ENCODE assay signal across 1 cellular context in the genomic region with DNA sequence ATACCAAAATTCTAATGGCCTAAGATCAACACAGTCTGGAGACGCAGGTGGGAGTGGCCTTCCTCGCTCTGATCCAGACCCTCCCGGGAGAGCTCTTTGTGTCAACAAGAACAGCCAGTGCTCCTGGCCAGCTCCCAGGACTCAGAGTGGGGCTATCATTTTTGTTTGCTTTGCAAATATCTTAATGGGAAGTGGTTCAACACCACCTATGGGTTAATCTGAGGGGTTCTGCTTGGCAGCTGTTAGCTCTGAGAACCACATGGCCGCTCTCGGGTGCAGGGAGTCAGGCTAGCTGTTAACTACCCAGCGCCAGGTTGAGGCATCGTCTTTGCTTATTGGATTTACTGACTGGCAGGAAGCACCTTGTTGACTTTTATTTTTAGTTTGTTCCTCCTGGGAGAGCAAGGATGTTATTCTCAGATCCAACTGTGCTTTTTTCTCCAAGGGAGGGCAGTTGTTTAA.
TF ChIP-seq lines count a peak whose summit lies in the region.

No MANE protein-coding gene starts in this region.

TF ChIP-seq in HepG2, 621 proteins besides CTCF, POLR2A, EP300 and RAD21 (continued from another document and continues in another):
- TF ChIP-seq PREB (CRISPR knock-in tag; IDR thresholded peaks at IDR 0.05) (no peak), TEAD3 (CRISPR knock-in tag; optimal IDR thresholded peaks at IDR 0.05; ENCODE audit: borderline replicate concordance) (peak; percentile 79), NR2C2 (CRISPR knock-in tag; IDR thresholded peaks at IDR 0.05; ENCODE audit: borderline replicate concordance) (no peak), ZNF350 (CRISPR knock-in tag; IDR thresholded peaks at IDR 0.05; ENCODE audit: borderline replicate concordance, low read depth) (peak; percentile 73; the same call in 1 of the 2 replicates), ZFP36L1 (CRISPR knock-in tag; IDR thresholded peaks at IDR 0.05) (no peak), REPIN1 (CRISPR knock-in tag; IDR thresholded peaks at IDR 0.05; ENCODE audit: borderline replicate concordance, low read depth) (no peak), ZNF629 (CRISPR knock-in tag; conservative IDR thresholded peaks at IDR 0.05) (peak; percentile 7; the same call in 1 of the 2 replicates), BCL6 (CRISPR knock-in tag; IDR thresholded peaks at IDR 0.05) (peak; percentile 45), EED (CRISPR knock-in tag; IDR thresholded peaks at IDR 0.05) (no peak), TMF1 (CRISPR knock-in tag; IDR thresholded peaks at IDR 0.05; ENCODE audit: low read depth) (no peak), RORA (CRISPR knock-in tag; IDR thresholded peaks at IDR 0.05) (no peak), ATF7 (IDR thresholded peaks at IDR 0.05) (no peak), ATF7 (CRISPR knock-in tag; IDR thresholded peaks at IDR 0.05) (no peak), HOXA5 (CRISPR knock-in tag; IDR thresholded peaks at IDR 0.05) (no peak), SUZ12 (IDR thresholded peaks at IDR 0.05; ENCODE audit: low read depth, low read length) (no peak), HDAC2 (CRISPR knock-in tag; IDR thresholded peaks at IDR 0.05) (peak; percentile 90), PRDM10 (CRISPR knock-in tag; IDR thresholded peaks at IDR 0.05; ENCODE audit: low read depth) (0 out of 2 replicates have a peak, but pooled peaks have one; percentile 45), ZNF713 (CRISPR knock-in tag; IDR thresholded peaks at IDR 0.05) (no peak), ZNF747 (CRISPR knock-in tag; IDR thresholded peaks at IDR 0.05; ENCODE audit: borderline replicate concordance) (peak; percentile 52; the same call in 1 of the 2 replicates), ARID3A (IDR thresholded peaks at IDR 0.05; ENCODE audit: low read depth, low read length) (peak; percentile 68; the same call in 1 of the 2 replicates), ZNF136 (CRISPR knock-in tag; IDR thresholded peaks at IDR 0.05; ENCODE audit: low read depth) (no peak), REL (CRISPR knock-in tag; conservative IDR thresholded peaks at IDR 0.05) (no peak)
- TF ChIP-seq, protein P1, sequence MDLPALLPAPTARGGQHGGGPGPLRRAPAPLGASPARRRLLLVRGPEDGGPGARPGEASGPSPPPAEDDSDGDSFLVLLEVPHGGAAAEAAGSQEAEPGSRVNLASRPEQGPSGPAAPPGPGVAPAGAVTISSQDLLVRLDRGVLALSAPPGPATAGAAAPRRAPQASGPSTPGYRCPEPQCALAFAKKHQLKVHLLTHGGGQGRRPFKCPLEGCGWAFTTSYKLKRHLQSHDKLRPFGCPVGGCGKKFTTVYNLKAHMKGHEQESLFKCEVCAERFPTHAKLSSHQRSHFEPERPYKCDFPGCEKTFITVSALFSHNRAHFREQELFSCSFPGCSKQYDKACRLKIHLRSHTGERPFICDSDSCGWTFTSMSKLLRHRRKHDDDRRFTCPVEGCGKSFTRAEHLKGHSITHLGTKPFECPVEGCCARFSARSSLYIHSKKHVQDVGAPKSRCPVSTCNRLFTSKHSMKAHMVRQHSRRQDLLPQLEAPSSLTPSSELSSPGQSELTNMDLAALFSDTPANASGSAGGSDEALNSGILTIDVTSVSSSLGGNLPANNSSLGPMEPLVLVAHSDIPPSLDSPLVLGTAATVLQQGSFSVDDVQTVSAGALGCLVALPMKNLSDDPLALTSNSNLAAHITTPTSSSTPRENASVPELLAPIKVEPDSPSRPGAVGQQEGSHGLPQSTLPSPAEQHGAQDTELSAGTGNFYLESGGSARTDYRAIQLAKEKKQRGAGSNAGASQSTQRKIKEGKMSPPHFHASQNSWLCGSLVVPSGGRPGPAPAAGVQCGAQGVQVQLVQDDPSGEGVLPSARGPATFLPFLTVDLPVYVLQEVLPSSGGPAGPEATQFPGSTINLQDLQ (CRISPR knock-in tag; IDR thresholded peaks at IDR 0.05): no peak
- TF ChIP-seq, protein P2, sequence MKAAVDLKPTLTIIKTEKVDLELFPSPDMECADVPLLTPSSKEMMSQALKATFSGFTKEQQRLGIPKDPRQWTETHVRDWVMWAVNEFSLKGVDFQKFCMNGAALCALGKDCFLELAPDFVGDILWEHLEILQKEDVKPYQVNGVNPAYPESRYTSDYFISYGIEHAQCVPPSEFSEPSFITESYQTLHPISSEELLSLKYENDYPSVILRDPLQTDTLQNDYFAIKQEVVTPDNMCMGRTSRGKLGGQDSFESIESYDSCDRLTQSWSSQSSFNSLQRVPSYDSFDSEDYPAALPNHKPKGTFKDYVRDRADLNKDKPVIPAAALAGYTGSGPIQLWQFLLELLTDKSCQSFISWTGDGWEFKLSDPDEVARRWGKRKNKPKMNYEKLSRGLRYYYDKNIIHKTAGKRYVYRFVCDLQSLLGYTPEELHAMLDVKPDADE (CRISPR knock-in tag; IDR thresholded peaks at IDR 0.05): no peak
- TF ChIP-seq, protein P3, sequence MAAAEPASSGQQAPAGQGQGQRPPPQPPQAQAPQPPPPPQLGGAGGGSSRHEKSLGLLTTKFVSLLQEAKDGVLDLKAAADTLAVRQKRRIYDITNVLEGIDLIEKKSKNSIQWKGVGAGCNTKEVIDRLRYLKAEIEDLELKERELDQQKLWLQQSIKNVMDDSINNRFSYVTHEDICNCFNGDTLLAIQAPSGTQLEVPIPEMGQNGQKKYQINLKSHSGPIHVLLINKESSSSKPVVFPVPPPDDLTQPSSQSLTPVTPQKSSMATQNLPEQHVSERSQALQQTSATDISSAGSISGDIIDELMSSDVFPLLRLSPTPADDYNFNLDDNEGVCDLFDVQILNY (CRISPR knock-in tag; conservative IDR thresholded peaks at IDR 0.05): no peak
- TF ChIP-seq, protein P4, sequence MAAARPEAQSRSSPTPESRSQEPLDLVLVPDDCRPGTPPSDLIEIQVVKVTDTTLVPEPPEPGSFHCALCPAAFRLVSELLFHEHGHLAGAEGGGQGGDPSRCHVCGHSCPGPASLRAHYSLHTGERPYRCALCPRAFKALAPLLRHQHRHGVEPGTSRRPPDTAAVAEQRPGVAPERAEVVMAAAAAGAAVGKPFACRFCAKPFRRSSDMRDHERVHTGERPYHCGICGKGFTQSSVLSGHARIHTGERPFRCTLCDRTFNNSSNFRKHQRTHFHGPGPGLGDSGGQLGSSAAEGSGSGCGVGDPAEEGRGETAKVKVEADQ (CRISPR knock-in tag; IDR thresholded peaks at IDR 0.05; ENCODE audit: borderline replicate concordance): no peak
- TF ChIP-seq, protein P5, sequence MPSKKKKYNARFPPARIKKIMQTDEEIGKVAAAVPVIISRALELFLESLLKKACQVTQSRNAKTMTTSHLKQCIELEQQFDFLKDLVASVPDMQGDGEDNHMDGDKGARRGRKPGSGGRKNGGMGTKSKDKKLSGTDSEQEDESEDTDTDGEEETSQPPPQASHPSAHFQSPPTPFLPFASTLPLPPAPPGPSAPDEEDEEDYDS (CRISPR knock-in tag; IDR thresholded peaks at IDR 0.05): 0 out of 2 replicates have a peak, but pooled peaks have one; percentile 18
- TF ChIP-seq, protein P6, sequence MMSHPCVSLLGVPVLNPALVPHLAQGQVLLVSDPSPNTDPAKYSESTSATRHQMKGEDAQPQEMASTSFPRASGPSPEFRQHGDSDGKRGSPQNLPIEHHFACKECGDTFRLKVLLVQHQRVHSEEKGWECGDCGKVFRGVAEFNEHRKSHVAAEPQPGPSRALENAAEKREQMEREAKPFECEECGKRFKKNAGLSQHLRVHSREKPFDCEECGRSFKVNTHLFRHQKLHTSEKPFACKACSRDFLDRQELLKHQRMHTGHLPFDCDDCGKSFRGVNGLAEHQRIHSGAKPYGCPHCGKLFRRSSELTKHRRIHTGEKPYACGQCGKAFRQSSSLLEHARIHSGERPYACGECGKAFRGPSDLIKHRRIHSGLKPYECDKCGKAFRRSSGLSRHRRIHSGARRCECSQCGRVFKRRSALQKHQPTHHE (CRISPR knock-in tag; IDR thresholded peaks at IDR 0.05; ENCODE audit: borderline replicate concordance): peak; percentile 37; the same call in 1 of the 2 replicates
- TF ChIP-seq, protein P7, sequence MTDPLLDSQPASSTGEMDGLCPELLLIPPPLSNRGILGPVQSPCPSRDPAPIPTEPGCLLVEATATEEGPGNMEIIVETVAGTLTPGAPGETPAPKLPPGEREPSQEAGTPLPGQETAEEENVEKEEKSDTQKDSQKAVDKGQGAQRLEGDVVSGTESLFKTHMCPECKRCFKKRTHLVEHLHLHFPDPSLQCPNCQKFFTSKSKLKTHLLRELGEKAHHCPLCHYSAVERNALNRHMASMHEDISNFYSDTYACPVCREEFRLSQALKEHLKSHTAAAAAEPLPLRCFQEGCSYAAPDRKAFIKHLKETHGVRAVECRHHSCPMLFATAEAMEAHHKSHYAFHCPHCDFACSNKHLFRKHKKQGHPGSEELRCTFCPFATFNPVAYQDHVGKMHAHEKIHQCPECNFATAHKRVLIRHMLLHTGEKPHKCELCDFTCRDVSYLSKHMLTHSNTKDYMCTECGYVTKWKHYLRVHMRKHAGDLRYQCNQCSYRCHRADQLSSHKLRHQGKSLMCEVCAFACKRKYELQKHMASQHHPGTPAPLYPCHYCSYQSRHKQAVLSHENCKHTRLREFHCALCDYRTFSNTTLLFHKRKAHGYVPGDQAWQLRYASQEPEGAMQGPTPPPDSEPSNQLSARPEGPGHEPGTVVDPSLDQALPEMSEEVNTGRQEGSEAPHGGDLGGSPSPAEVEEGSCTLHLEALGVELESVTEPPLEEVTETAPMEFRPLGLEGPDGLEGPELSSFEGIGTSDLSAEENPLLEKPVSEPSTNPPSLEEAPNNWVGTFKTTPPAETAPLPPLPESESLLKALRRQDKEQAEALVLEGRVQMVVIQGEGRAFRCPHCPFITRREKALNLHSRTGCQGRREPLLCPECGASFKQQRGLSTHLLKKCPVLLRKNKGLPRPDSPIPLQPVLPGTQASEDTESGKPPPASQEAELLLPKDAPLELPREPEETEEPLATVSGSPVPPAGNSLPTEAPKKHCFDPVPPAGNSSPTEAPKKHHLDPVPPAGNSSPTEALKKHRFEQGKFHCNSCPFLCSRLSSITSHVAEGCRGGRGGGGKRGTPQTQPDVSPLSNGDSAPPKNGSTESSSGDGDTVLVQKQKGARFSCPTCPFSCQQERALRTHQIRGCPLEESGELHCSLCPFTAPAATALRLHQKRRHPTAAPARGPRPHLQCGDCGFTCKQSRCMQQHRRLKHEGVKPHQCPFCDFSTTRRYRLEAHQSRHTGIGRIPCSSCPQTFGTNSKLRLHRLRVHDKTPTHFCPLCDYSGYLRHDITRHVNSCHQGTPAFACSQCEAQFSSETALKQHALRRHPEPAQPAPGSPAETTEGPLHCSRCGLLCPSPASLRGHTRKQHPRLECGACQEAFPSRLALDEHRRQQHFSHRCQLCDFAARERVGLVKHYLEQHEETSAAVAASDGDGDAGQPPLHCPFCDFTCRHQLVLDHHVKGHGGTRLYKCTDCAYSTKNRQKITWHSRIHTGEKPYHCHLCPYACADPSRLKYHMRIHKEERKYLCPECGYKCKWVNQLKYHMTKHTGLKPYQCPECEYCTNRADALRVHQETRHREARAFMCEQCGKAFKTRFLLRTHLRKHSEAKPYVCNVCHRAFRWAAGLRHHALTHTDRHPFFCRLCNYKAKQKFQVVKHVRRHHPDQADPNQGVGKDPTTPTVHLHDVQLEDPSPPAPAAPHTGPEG (CRISPR knock-in tag; IDR thresholded peaks at IDR 0.05): no peak
- TF ChIP-seq, protein P8, sequence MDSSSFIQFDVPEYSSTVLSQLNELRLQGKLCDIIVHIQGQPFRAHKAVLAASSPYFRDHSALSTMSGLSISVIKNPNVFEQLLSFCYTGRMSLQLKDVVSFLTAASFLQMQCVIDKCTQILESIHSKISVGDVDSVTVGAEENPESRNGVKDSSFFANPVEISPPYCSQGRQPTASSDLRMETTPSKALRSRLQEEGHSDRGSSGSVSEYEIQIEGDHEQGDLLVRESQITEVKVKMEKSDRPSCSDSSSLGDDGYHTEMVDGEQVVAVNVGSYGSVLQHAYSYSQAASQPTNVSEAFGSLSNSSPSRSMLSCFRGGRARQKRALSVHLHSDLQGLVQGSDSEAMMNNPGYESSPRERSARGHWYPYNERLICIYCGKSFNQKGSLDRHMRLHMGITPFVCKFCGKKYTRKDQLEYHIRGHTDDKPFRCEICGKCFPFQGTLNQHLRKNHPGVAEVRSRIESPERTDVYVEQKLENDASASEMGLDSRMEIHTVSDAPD (CRISPR knock-in tag; IDR thresholded peaks at IDR 0.05): no peak
